Comparison of ENCODE assay signal across 26 cellular contexts in the genomic region with DNA sequence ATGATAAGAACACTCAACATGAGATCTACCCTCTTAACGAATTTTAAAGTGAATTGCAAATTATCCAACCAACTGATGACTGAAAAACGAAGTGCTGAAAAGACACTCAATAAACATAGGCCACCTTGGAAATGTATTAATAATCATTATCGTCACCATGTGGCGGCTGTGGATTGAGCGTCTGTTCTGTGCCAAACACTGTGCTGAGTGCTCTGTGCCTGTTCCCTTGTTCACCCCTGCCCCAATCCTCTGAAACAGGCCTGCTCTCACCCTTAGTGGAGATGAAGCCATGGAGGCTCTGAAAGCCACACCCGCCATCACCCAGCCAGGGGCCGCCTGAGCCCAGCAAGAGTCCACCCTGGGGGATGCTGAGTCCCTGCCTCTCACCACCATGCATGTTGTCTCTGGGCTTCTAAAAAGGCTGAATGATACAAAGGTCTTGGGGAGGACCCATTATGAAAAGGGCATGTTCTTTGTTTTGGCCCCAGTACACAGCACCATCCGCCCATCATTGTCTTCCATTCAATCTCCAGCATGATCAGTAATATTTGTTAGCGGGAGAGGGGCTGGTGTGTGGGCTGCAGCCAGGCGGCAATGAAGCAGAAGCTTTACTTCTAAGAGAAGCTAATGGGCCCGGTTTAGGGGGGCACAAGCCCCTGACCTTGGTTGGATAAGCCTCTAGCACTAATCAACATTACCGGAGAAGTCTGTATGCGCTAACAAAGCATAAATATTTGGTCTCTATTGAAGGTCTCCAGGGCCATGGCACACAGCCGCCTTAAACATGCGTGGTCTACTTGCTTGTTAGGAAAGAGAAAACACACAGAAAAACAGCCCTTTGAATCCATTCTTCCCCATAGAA. TPM values are rescaled to one million over a fixed set of nuclear protein-coding genes. Genes with fewer than 3 reads are reported as not detected.
DNase-seq lines count a peak whose midpoint lies in the region; ATAC-seq and TF ChIP-seq lines count a peak whose summit lies in the region.
"Had no signal": no experiment of that assay in that cellular context is flagged by ENCODE, and none has a peak within 500 bp of the region (broad histone marks: within the 10 kb centered on the region; RNA-seq: fewer than 3 reads in every experiment).

No MANE protein-coding gene starts in this region.

- no peaks in the 10 kb centered on the region for H3K36me3 Mint-ChIP-seq in stimulated activated memory B cell treated with anti-CD40 and anti-IgM and Interleukin-4, amounts not matched to agents 10 μg/mL and 1 μg/mL and 100 μg/mL, for 72 hours
- H3K36me3 Mint-ChIP-seq: activated naive CD4-positive, alpha-beta T cell treated with anti-CD3 and anti-CD28 coated beads, Interleukin-2, amount 10 ng/mL, durations not matched to agents 7 days and 5 days; CD4-positive, alpha-beta memory T cell; naive B cell; stimulated activated naive B cell treated with anti-CD40 and anti-IgM and Interleukin-4, amounts not matched to agents 10 μg/mL and 1 μg/mL and 100 μg/mL, for 72 hours had no signal

- H3K9me3 ChIP-seq in adipocyte (ENCODE audit: control insufficient read depth, low read length), result no peaks in the 10 kb centered on the region
- no peaks in the 10 kb centered on the region for H3K9me3 ChIP-seq in hepatocyte (ENCODE audit: low read depth)
- H3K9me3 ChIP-seq: left ventricle myocardium inferior, right lobe of liver had no signal

- H3K27me3 ChIP-seq in adipocyte (replicated peaks; ENCODE audit: control insufficient read depth, insufficient read depth, low read length) (no peaks in the 10 kb centered on the region), hepatocyte (peaks cover 26% of the 10 kb centered on the region)

- no peaks in the 10 kb centered on the region for H4K20me1 ChIP-seq in hepatocyte (ENCODE audit: insufficient read depth, poor library complexity, severe bottlenecking)

- no peak for TF ChIP-seq CTCF in hepatocyte (IDR thresholded peaks at IDR 0.05; ENCODE audit: poor library complexity)

- H3K27ac Mint-ChIP-seq in stimulated activated memory B cell treated with anti-CD40 and anti-IgM and Interleukin-4, amounts not matched to agents 10 μg/mL and 1 μg/mL and 100 μg/mL, for 72 hours, result no peak overlapping the region
- H3K27ac Mint-ChIP-seq: activated naive CD4-positive, alpha-beta T cell treated with anti-CD3 and anti-CD28 coated beads, Interleukin-2, amount 10 ng/mL, durations not matched to agents 7 days and 5 days; activated T-helper 1 cell treated with anti-CD3 and anti-CD28 coated beads, Interleukin-12 subunit alpha, Interleukin-12 subunit beta, Interleukin-2, Interleukin-4 antibody, amounts not matched to agents 30 ng/mL and 10 ng/mL and 1 ng/mL, durations not matched to agents 14 hours and 24 hours and 36 hours; dendritic cell treated with granulocyte-macrophage colony-stimulating factor and Interleukin-4, amounts not matched to agents 40 ng/mL and 50 ng/mL, for 4 days; stimulated activated naive B cell treated with anti-CD40 and anti-IgM and Interleukin-4, amounts not matched to agents 10 μg/mL and 1 μg/mL and 100 μg/mL, for 72 hours had no signal

- H3K9me2 ChIP-seq in hepatocyte (replicated peaks; ENCODE audit: insufficient read depth), result no peaks in the 10 kb centered on the region

- H3K4me3 ChIP-seq in adipocyte (ENCODE audit: low read length) (no peak overlapping the region), hepatocyte (no peak overlapping the region)
- H3K4me3 ChIP-seq: left ventricle myocardium inferior, right lobe of liver had no signal

- H3K4me1 Mint-ChIP-seq in stimulated activated memory B cell treated with anti-CD40 and anti-IgM and Interleukin-4, amounts not matched to agents 10 μg/mL and 1 μg/mL and 100 μg/mL, for 72 hours, result no peaks in the 10 kb centered on the region
- H3K4me1 Mint-ChIP-seq: activated naive CD4-positive, alpha-beta T cell treated with anti-CD3 and anti-CD28 coated beads, Interleukin-2, amount 10 ng/mL, durations not matched to agents 7 days and 5 days; CD4-positive, alpha-beta memory T cell; naive B cell; stimulated activated naive B cell treated with anti-CD40 and anti-IgM and Interleukin-4, amounts not matched to agents 10 μg/mL and 1 μg/mL and 100 μg/mL, for 72 hours had no signal

- H3K27ac ChIP-seq in hepatocyte, result no peak overlapping the region
- H3K27ac ChIP-seq: 22Rv1, HL-60, left ventricle myocardium inferior, right lobe of liver had no signal

- no peaks in the 10 kb centered on the region for H3K36me3 ChIP-seq in adipocyte (ENCODE audit: control insufficient read depth, insufficient read depth, low read length, severe bottlenecking)
- H3K36me3 ChIP-seq in hepatocyte (replicated peaks; ENCODE audit: insufficient read depth, low read depth), result no peaks in the 10 kb centered on the region
- H3K36me3 ChIP-seq: left ventricle myocardium inferior, right lobe of liver had no signal

- H3K27me3 Mint-ChIP-seq in stimulated activated memory B cell treated with anti-CD40 and anti-IgM and Interleukin-4, amounts not matched to agents 10 μg/mL and 1 μg/mL and 100 μg/mL, for 72 hours, result peaks cover 61% of the 10 kb centered on the region

- peak overlapping the region; percentile 12 for H3K9ac ChIP-seq in adipocyte (ENCODE audit: low read length)

- no peak overlapping the region for H3K4me3 Mint-ChIP-seq in stimulated activated memory B cell treated with anti-CD40 and anti-IgM and Interleukin-4, amounts not matched to agents 10 μg/mL and 1 μg/mL and 100 μg/mL, for 72 hours
- H3K4me3 Mint-ChIP-seq: activated naive CD4-positive, alpha-beta T cell treated with anti-CD3 and anti-CD28 coated beads, Interleukin-2, amount 10 ng/mL, durations not matched to agents 7 days and 5 days; activated T-helper 1 cell treated with anti-CD3 and anti-CD28 coated beads, Interleukin-12 subunit alpha, Interleukin-12 subunit beta, Interleukin-2, Interleukin-4 antibody, amounts not matched to agents 30 ng/mL and 10 ng/mL and 1 ng/mL, durations not matched to agents 14 hours and 24 hours and 36 hours; dendritic cell treated with granulocyte-macrophage colony-stimulating factor and Interleukin-4, amounts not matched to agents 40 ng/mL and 50 ng/mL, for 4 days; stimulated activated naive B cell treated with anti-CD40 and anti-IgM and Interleukin-4, amounts not matched to agents 10 μg/mL and 1 μg/mL and 100 μg/mL, for 72 hours had no signal

- H3K4me1 ChIP-seq in adipocyte (ENCODE audit: control insufficient read depth, insufficient read depth, low read length) (peaks cover 21% of the 10 kb centered on the region), hepatocyte (ENCODE audit: insufficient read depth) (peaks cover 19% of the 10 kb centered on the region)
- H3K4me1 ChIP-seq: left ventricle myocardium inferior, right lobe of liver had no signal

- no peak overlapping the region for H2AFZ ChIP-seq in hepatocyte

- WGBS in hepatocyte (ENCODE audit: low lambda C conversion rate, missing lambda C conversion rate), result 82% methylated on average over 15 of the region's 15 CpGs

- no peak overlapping the region for H3K4me2 ChIP-seq in hepatocyte

- peak; percentile 53 for DNase-seq in NCI-H748 (lab: John Stamatoyannopoulos, UW; ENCODE audit: unreplicated experiment)
- DNase-seq in NCI-H748 treated with DMSO at 0.1 percent for 48 hours (lab: John Stamatoyannopoulos, UW), result no peak
- DNase-seq in adipocyte (ENCODE audit: low read depth), result no peak
- peak; percentile 34 for DNase-seq in left kidney (ENCODE audit: low read depth, low spot score)
- no peak for DNase-seq in NCI-H2107 (lab: John Stamatoyannopoulos, UW)
- DNase-seq in hepatocyte (ENCODE audit: low spot score), result no peak
- no peak for DNase-seq in Kasumi-1 (lab: John Stamatoyannopoulos, UW)
- DNase-seq: activated CD4-positive, CD25-positive, alpha-beta regulatory T cell; activated naive CD4-positive, alpha-beta T cell treated with anti-CD3 and anti-CD28 coated beads, Interleukin-2, amount 10 ng/mL, durations not matched to agents 7 days and 5 days; CD4-positive, alpha-beta memory T cell; left ventricle myocardium inferior; naive B cell; NCI-H1694; NCI-H510A; right lobe of liver; SHP77 treated with DMSO at 0.1 percent for 48 hours; stimulated activated CD4-positive, alpha-beta T cell treated with anti-CD3 and anti-CD28 coated beads, Interleukin-4, amount 100 ng/mL, for 4 hours; stimulated activated naive B cell treated with anti-CD40 and anti-IgM and Interleukin-4, amounts not matched to agents 10 μg/mL and 1 μg/mL and 100 μg/mL, for 72 hours had no signal

- no peaks in the 10 kb centered on the region for H3K9me3 Mint-ChIP-seq in stimulated activated memory B cell treated with anti-CD40 and anti-IgM and Interleukin-4, amounts not matched to agents 10 μg/mL and 1 μg/mL and 100 μg/mL, for 72 hours
- H3K9me3 Mint-ChIP-seq: activated naive CD4-positive, alpha-beta T cell treated with anti-CD3 and anti-CD28 coated beads, Interleukin-2, amount 10 ng/mL, durations not matched to agents 7 days and 5 days; activated T-helper 1 cell treated with anti-CD3 and anti-CD28 coated beads, Interleukin-12 subunit alpha, Interleukin-12 subunit beta, Interleukin-2, Interleukin-4 antibody, amounts not matched to agents 30 ng/mL and 10 ng/mL and 1 ng/mL, durations not matched to agents 14 hours and 24 hours and 36 hours; CD4-positive, alpha-beta memory T cell; dendritic cell treated with granulocyte-macrophage colony-stimulating factor and Interleukin-4, amounts not matched to agents 40 ng/mL and 50 ng/mL, for 4 days; naive B cell; stimulated activated naive B cell treated with anti-CD40 and anti-IgM and Interleukin-4, amounts not matched to agents 10 μg/mL and 1 μg/mL and 100 μg/mL, for 72 hours had no signal

- ATAC-seq in stimulated activated memory B cell treated with anti-CD40 and anti-IgM and Interleukin-4, amounts not matched to agents 10 μg/mL and 1 μg/mL and 100 μg/mL, for 72 hours, result peak; percentile 18
- ATAC-seq: HepG2; stimulated activated naive B cell treated with anti-CD40 and anti-IgM and Interleukin-4, amounts not matched to agents 10 μg/mL and 1 μg/mL and 100 μg/mL, for 72 hours had no signal

- no peaks in the 10 kb centered on the region for H3K79me2 ChIP-seq in hepatocyte

RNA-seq across cellular contexts. Expression of a gene that starts 34.7 kb away (rescaled TPM):
- 0.23 TPM in 1 of 2 replicates, not detected in the other for total RNA-seq in hepatocyte
- 0.07 TPM in 1 of 2 replicates, not detected in the other for polyA plus RNA-seq in hepatocyte
- total RNA-seq: activated T-helper 1 cell treated with anti-CD3 and anti-CD28 coated beads, Interleukin-12 subunit alpha, Interleukin-12 subunit beta, Interleukin-2, Interleukin-4 antibody, amounts not matched to agents 30 ng/mL and 10 ng/mL and 1 ng/mL, durations not matched to agents 14 hours and 24 hours and 36 hours; CD4-positive, alpha-beta memory T cell; HepG2; mesenteric fat pad; temporal lobe had no signal
- polyA plus RNA-seq: HepG2 had no signal

Comparison
In these comparisons a context has a peak if more than half of its experiments do, and no peak if none do; other contexts are left out.
1. DNase-seq: peak in NCI-H748 (single experiment) and left kidney (single experiment); none in NCI-H748 treated with DMSO at 0.1 percent for 48 hours (single experiment), adipocyte (single experiment), NCI-H2107 (single experiment), hepatocyte (single experiment) and Kasumi-1 (0 of 2).